In genomic region chr6:53873922-53874321, GRCh38 we compare ENCODE assay signal across 16 cellular contexts.
DNase-seq lines count a peak whose midpoint lies in the region; ATAC-seq and TF ChIP-seq lines count a peak whose summit lies in the region.
"Had no signal": no experiment of that assay in that cellular context is flagged by ENCODE, and none has a peak within 500 bp of the region (broad histone marks: within the 10 kb centered on the region; RNA-seq: fewer than 3 reads in every experiment).

No MANE protein-coding gene starts in this region.

- H3K27ac Mint-ChIP-seq in Caco-2 (ENCODE audit: unreplicated experiment): no peak overlapping the region
- H3K27ac Mint-ChIP-seq: CD8-positive, alpha-beta memory T cell; H9 had no signal

- H3K27me3 ChIP-seq in RWPE2 (ENCODE audit: insufficient read depth, poor library complexity, severe bottlenecking): no peaks in the 10 kb centered on the region
- H3K27me3 ChIP-seq in Caco-2 (replicated peaks; ENCODE audit: control insufficient read depth, insufficient read depth, low read length): no peaks in the 10 kb centered on the region
- H3K27me3 ChIP-seq in upper lobe of right lung: no peaks in the 10 kb centered on the region
- H3K27me3 ChIP-seq: BLaER1 had no signal

- TF ChIP-seq CTCF in RWPE2 (IDR thresholded peaks at IDR 0.05; ENCODE audit: poor library complexity, severe bottlenecking) (no peak), epithelial cell of esophagus (IDR thresholded peaks at IDR 0.05; ENCODE audit: insufficient read depth, low read depth, low read length, missing control alignments) (no peak), Caco-2 (IDR thresholded peaks at IDR 0.05; ENCODE audit: insufficient read depth in 1 of 2, low read depth in 1 of 2, low read length in 1 of 2, severe bottlenecking in 1 of 2, unreplicated experiment in 1 of 2) (no peak), upper lobe of right lung (IDR thresholded peaks at IDR 0.05) (no peak)

- H3K4me1 ChIP-seq in RWPE2 (ENCODE audit: insufficient read depth, poor library complexity, severe bottlenecking) (no peaks in the 10 kb centered on the region), Caco-2 (peaks cover 15% of the 10 kb centered on the region), upper lobe of right lung (no peaks in the 10 kb centered on the region)
- H3K4me1 ChIP-seq: BLaER1 had no signal

- no peak overlapping the region for H3K4me3 ChIP-seq in RWPE2 (ENCODE audit: severe bottlenecking)
- H3K4me3 ChIP-seq in epithelial cell of esophagus (ENCODE audit: low read length): no peak overlapping the region
- no peak overlapping the region for H3K4me3 ChIP-seq in Caco-2 (ENCODE audit: low read depth, low read length)
- no peak overlapping the region for H3K4me3 ChIP-seq in upper lobe of right lung
- H3K4me3 ChIP-seq: BLaER1 had no signal

- DNase-seq in EL (peak; percentile 17), HT1080 (ENCODE audit: low read depth) (peak; percentile 10), RWPE2 (ENCODE audit: low spot score) (no peak), epithelial cell of esophagus (ENCODE audit: low read depth) (peak; percentile 60), Caco-2 (no peak), COLO829 (ENCODE audit: low spot score) (no peak), NCI-H1048 (lab: John Stamatoyannopoulos, UW) (no peak), upper lobe of right lung (no peak)
- DNase-seq: 8988T; AML-193; Calu3; CD8-positive, alpha-beta memory T cell; DMS 273 treated with DMSO at 0.1 percent for 48 hours; GOT3; H9 had no signal

- BruUV-seq in Caco-2 (replicated peaks; lab: Mats Ljungman, UMichigan): no TSS peak

- H3K36me3 Mint-ChIP-seq in Caco-2 (ENCODE audit: insufficient read depth, unreplicated experiment): peaks cover 32% of the 10 kb centered on the region

- H3K9me3 ChIP-seq in RWPE2 (ENCODE audit: severe bottlenecking): peaks cover 2% of the 10 kb centered on the region
- H3K9me3 ChIP-seq in Caco-2: peaks cover 4% of the 10 kb centered on the region
- H3K9me3 ChIP-seq in upper lobe of right lung: no peaks in the 10 kb centered on the region

- no peaks in the 10 kb centered on the region for H3K27me3 Mint-ChIP-seq in Caco-2 (ENCODE audit: insufficient read depth, unreplicated experiment)

- H3K36me3 ChIP-seq in RWPE2 (ENCODE audit: low read depth) (no peaks in the 10 kb centered on the region), Caco-2 (ENCODE audit: control insufficient read depth, insufficient read depth, low read length) (no peaks in the 10 kb centered on the region; the same call in 1 of the 2 replicates), upper lobe of right lung (no peaks in the 10 kb centered on the region)

- H3K9me3 Mint-ChIP-seq in Caco-2 (ENCODE audit: unreplicated experiment): peaks cover 20% of the 10 kb centered on the region

- POLR2A ChIA-PET in Caco-2 (lab: Charles Lee): no interaction called here

- CTCF ChIA-PET in Caco-2 (lab: Charles Lee): no interaction called here

- H3K27ac ChIP-seq in RWPE2 (ENCODE audit: poor library complexity, severe bottlenecking) (no peak overlapping the region), upper lobe of right lung (no peak overlapping the region)
- H3K27ac ChIP-seq: BLaER1 had no signal

- peaks cover 22% of the 10 kb centered on the region for H3K4me1 Mint-ChIP-seq in Caco-2 (ENCODE audit: low read depth, unreplicated experiment)

- H3K4me3 Mint-ChIP-seq in Caco-2 (ENCODE audit: unreplicated experiment): no peak overlapping the region
- H3K4me3 Mint-ChIP-seq: CD8-positive, alpha-beta memory T cell; H9 had no signal

- intact Hi-C loops in Caco-2 (cut with micrococcal nuclease; ENCODE audit: unreplicated experiment): no loop called here
- intact Hi-C loops in upper lobe of right lung (cut with DNase I): no loop called here

- ATAC-seq in RWPE2 (ENCODE audit: low read depth): peak; percentile 61; the same call in 1 of the 3 replicates
- ATAC-seq in upper lobe of right lung: no peak

Comparison
In these comparisons a context has a peak if more than half of its experiments do, and no peak if none do; other contexts are left out.
1. DNase-seq: peak in EL (single experiment), HT1080 (single experiment) and epithelial cell of esophagus (single experiment); none in RWPE2 (single experiment), Caco-2 (0 of 2), COLO829 (single experiment), NCI-H1048 (single experiment) and upper lobe of right lung (single experiment).